ENCODE assay signal across 8 cellular contexts in the genomic region with DNA sequence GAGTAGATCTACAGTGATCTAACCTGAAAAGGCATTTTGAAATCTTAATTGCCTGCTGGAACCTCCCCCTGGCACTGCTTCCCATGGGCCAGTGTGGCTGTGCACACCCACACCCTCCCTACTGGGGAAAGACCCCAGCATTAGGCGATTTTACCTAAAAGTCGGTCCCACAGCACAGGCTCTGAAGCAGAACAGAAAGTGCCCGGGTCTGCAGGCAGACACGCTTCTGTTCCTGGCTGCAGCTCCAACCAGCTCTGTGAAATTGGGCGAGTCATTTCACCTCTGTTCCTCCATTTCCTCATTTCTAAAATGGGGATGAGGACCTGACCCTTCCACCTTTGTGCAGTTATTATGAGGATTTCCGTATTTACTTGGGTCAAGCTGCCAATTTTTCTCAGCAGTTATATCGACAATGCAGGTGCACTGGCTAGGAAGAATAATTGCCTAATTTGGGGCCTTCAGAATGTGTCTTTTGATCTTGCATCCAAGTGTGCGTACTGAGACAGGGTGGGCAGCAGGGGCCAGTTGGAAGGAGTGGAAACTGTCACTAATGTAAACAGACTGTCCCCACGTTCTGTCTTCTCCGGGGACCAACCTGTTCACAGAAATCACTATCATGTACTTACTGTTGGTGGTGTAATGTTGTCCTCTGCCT. TPM values are rescaled to one million over a fixed set of nuclear protein-coding genes. Genes with fewer than 3 reads are reported as not detected.
DNase-seq lines count a peak whose midpoint lies in the region; ATAC-seq and TF ChIP-seq lines count a peak whose summit lies in the region.

No MANE protein-coding gene starts in this region.

- H3K27ac ChIP-seq in angular gyrus (ENCODE audit: low read depth, low read length) = peak overlapping the region; percentile 38
- H3K27ac ChIP-seq in aorta (ENCODE audit: low read depth in 1 of 2, low read length in 2 of 2) = peak overlapping the region in 1 of 2 donors; percentile 74

- H3K4me3 ChIP-seq in aorta (ENCODE audit: low read length in 2 of 2) = no peak overlapping the region

- H3K27me3 Mint-ChIP-seq in natural killer cell (ENCODE audit: low read depth in 2 of 2) = no peaks in the 10 kb centered on the region

- TF ChIP-seq CTCF in natural killer cell (IDR thresholded peaks at IDR 0.05) = no peak

- H3K27me3 ChIP-seq in aorta (ENCODE audit: control insufficient read depth in 1 of 2, insufficient read depth in 2 of 2, low read length in 1 of 2) = no peaks in the 10 kb centered on the region

- H3K36me3 Mint-ChIP-seq in natural killer cell = no peaks in the 10 kb centered on the region

- DNase-seq in Daoy (ENCODE audit: low read depth) = peak; percentile 4
- DNase-seq in natural killer cell = no peak
- DNase-seq in RKO (ENCODE audit: low spot score) = no peak
- DNase-seq in aorta = no peak
- no peak for DNase-seq in DMS114 treated with DMSO at 0.1 percent for 48 hours (lab: John Stamatoyannopoulos, UW; ENCODE audit: unreplicated experiment)

- peak overlapping the region; percentile 78 for H3K4me3 Mint-ChIP-seq in natural killer cell

- H3K4me1 ChIP-seq in aorta (ENCODE audit: control insufficient read depth in 1 of 2, insufficient read depth in 2 of 2, low read length in 2 of 2) = peaks cover 5% of the 10 kb centered on the region in 2 donors

- no peaks in the 10 kb centered on the region for H3K9me3 ChIP-seq in aorta (ENCODE audit: control insufficient read depth, low read length)

- 41 to 46% methylated on average over 10 of the region's 10 CpGs for WGBS in aorta, 2 donors

- H3K9me3 Mint-ChIP-seq in natural killer cell = no peaks in the 10 kb centered on the region

- intact Hi-C loops in natural killer cell (cut with micrococcal nuclease) = loop anchor here (10.0 kb wide), 1 partner anchor 146 kb away; no protein-coding TSS in a partner anchor
- intact Hi-C loops in aorta (cut with DNase I) = loop anchor here (5.0 to 10.0 kb wide), 3 partner anchors 64 to 606 kb away; no protein-coding TSS in a partner anchor

- peak; percentile 59 for ATAC-seq in HG02642 (IDR thresholded peaks at IDR 0.05; ENCODE audit: poor library complexity, unreplicated experiment)
- ATAC-seq in natural killer cell = no peak
- no peak for ATAC-seq in aorta (ENCODE audit: low FRiP score)
- ATAC-seq in GM18502 (IDR thresholded peaks at IDR 0.05; ENCODE audit: poor library complexity, unreplicated experiment) = no peak

- no peaks in the 10 kb centered on the region for H3K36me3 ChIP-seq in aorta (ENCODE audit: control insufficient read depth in 1 of 2, insufficient read depth in 2 of 2, low read length in 1 of 2)

- H3K4me1 Mint-ChIP-seq in natural killer cell = peaks cover 85 to 86% of the 10 kb centered on the region in 2 donors

- H3K27ac Mint-ChIP-seq in natural killer cell = peak overlapping the region; percentile 90 to 99

RNA-seq across cellular contexts. Expression of a gene that starts 7.1 kb away (rescaled TPM):
- 5.0 and 5.5 TPM in 2 replicates for total RNA-seq in Daoy (2014; rRNA removed; shearing (Covaris generic))
- total RNA-seq in natural killer cell = 100 to 1,000 TPM; 109 to 114 (median 112) TPM
- 10 to 100 TPM; 45.9 to 66.8 TPM for total RNA-seq in aorta
- 10 to 100 TPM; 13.0 to 16.7 TPM for polyA plus RNA-seq in aorta
